ENCODE assay signal across 12 cellular contexts in the genomic region with DNA sequence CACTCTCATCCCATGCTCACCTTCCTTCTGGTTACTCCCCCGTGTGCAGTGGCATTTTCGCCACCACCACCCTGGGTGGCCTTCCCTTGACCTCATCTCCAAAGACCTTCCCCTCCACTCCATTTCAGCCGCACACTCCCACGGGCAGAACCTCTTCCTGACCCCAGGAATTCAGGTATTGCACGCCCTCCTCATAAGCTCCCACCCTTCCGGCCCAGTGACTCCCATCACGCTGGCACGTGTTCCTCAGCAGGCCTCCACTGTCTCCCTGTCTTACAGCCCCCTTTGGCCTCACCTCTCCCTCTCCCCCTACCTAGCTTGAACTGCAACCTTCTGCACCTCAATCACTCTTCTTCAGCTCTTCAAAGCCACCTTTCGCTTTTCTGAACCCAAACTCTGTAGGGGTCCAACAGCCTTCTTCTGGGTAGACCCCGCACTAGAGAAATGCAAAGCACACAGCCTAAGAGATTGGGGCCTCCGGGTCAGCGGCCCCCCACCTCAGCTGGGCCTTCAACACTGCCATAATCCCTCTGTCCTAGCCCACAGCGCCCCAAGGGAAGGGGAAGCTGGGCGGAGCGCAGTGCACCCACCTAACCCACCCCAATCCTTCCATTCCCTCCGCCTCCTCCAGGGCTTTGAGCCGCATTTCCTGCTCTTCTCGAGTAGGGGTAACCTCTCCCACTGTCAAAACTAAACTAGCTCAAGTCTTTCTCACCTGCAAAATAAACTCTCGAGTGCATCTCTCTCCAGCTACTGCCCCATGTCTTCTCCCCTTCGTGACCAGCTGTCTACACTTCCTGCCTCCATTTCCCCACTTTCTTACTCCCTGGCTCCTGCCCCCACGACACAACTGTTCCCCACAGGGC. TPM values are rescaled to one million over a fixed set of nuclear protein-coding genes. Genes with fewer than 3 reads are reported as not detected.
DNase-seq lines count a peak whose midpoint lies in the region; ATAC-seq, FAIRE-seq and TF ChIP-seq lines count a peak whose summit lies in the region.
"Had no signal": no experiment of that assay in that cellular context is flagged by ENCODE, and none has a peak within 500 bp of the region (broad histone marks: within the 10 kb centered on the region; RNA-seq: fewer than 3 reads in every experiment).

No MANE protein-coding gene starts in this region.

- H3K79me2 ChIP-seq in Karpas-422 (ENCODE audit: low read length) = peaks cover 41% of the 10 kb centered on the region
- H3K79me2 ChIP-seq in K562 (ENCODE audit: control insufficient read depth, insufficient read depth, low read length) = peaks cover 56% of the 10 kb centered on the region
- H3K79me2 ChIP-seq in osteoblast (ENCODE audit: insufficient read depth, low read length) = peaks cover 16% of the 10 kb centered on the region

- DNase-seq in NCI-H82 (lab: John Stamatoyannopoulos, UW) (peak; percentile 53), NCI-H82 treated with DMSO at 0.1 percent for 48 hours (lab: John Stamatoyannopoulos, UW; ENCODE audit: unreplicated experiment) (no peak), Karpas-422 (no peak), K562 (ENCODE audit: extremely low read depth in 1 of 4, low spot score in 3 of 4) (peak; percentile 30 to 52 (median 36)), osteoblast (ENCODE audit: insufficient read length, low spot score, missing footprints) (no peak), COLO668 (lab: John Stamatoyannopoulos, UW; ENCODE audit: unreplicated experiment) (no peak)
- DNase-seq: 8988T, NCI-H1694 had no signal

- intact Hi-C loops in K562 (cut with micrococcal nuclease) = no loop called here

- no peaks in the 10 kb centered on the region for H4K20me1 ChIP-seq in Karpas-422 (ENCODE audit: insufficient read depth, low read depth, low read length)
- 0 out of 2 replicates have a peak, but pooled peaks cover 8% of the 10 kb centered on the region for H4K20me1 ChIP-seq in K562 (replicated peaks; ENCODE audit: control insufficient read depth, insufficient read depth, low read length)
- H4K20me1 ChIP-seq in osteoblast (ENCODE audit: insufficient read depth, low read length) = no peaks in the 10 kb centered on the region

- H3K4me3 ChIP-seq in Karpas-422 (ENCODE audit: low read length) = peak overlapping the region; percentile 85
- peak overlapping the region; percentile 56 for H3K4me3 ChIP-seq in K562
- no peak overlapping the region for H3K4me3 ChIP-seq in osteoblast (ENCODE audit: insufficient read depth, low read length)

- peak overlapping the region; percentile 93 for H3K9ac ChIP-seq in Karpas-422 (ENCODE audit: low read length)
- H3K9ac ChIP-seq in K562 (ENCODE audit: insufficient read depth in 1 of 2, low read depth in 2 of 2, low read length in 2 of 2) = peak overlapping the region; percentile 78 to 99

- TF ChIP-seq EP300 in K562 (IDR thresholded peaks at IDR 0.05; ENCODE audit: low read length) = no peak

- no peaks in the 10 kb centered on the region for H3K9me2 ChIP-seq in Karpas-422 (replicated peaks; ENCODE audit: insufficient read depth, low read length)

- no peaks in the 10 kb centered on the region for H3K9me3 ChIP-seq in Karpas-422 (ENCODE audit: low read length)
- no peaks in the 10 kb centered on the region for H3K9me3 ChIP-seq in K562 (replicated peaks; ENCODE audit: control insufficient read depth, insufficient read depth, low read depth, low read length)
- H3K9me3 ChIP-seq in osteoblast (ENCODE audit: low read depth, low read length) = no peaks in the 10 kb centered on the region
- H3K9me3 ChIP-seq: SJSA1 had no signal

- CTCF ChIA-PET in K562 (lab: Yijun Ruan, JAX; ENCODE audit: low intra/inter-chr PET ratio) = no interaction called here

- H3K4me2 ChIP-seq in Karpas-422 (ENCODE audit: low read depth, low read length, poor library complexity, severe bottlenecking) (peak overlapping the region; percentile 92), K562 (ENCODE audit: insufficient read depth, low read length) (peak overlapping the region; percentile 93), osteoblast (ENCODE audit: insufficient read depth, low read length) (no peak overlapping the region)

- BruUV-seq in K562 (replicated peaks; lab: Mats Ljungman, UMichigan) = no TSS peak

- peaks cover 28% of the 10 kb centered on the region for H3K4me1 ChIP-seq in Karpas-422 (ENCODE audit: low read length)
- peaks cover 35 to 39% of the 10 kb centered on the region in 2 experiments for H3K4me1 ChIP-seq in K562 (replicated peaks in 1 of 2; ENCODE audit: control insufficient read depth in 2 of 2, insufficient read depth in 2 of 2, low read length in 2 of 2)
- H3K4me1 ChIP-seq in osteoblast (ENCODE audit: insufficient read depth, low read length) = peaks cover 23% of the 10 kb centered on the region

- ATAC-seq in K562 (peak; percentile 1; the same call in 1 of the 3 replicates), HG02981 (IDR thresholded peaks at IDR 0.05; ENCODE audit: unreplicated experiment) (no peak), HG03025 (IDR thresholded peaks at IDR 0.05; ENCODE audit: low FRiP score, unreplicated experiment) (no peak)

- no peak for TF ChIP-seq RAD21 in K562 (CRISPR knock-in tag; conservative IDR thresholded peaks at IDR 0.05 in 1 of 2, IDR thresholded peaks at IDR 0.05 in 1 of 2)

- TF ChIP-seq POLR2A in K562 (conservative IDR thresholded peaks at IDR 0.05) = 0 out of 2 replicates have a peak, but pooled peaks have one; percentile 1

- TF ChIP-seq CTCF in K562 (IDR thresholded peaks at IDR 0.05 in 2 of 3, conservative IDR thresholded peaks at IDR 0.05 in 1 of 3; ENCODE audit: insufficient read depth in 2 of 3, low read depth in 1 of 3, low read length in 3 of 3) (0 out of 6 replicates have a peak, but pooled peaks of 1 of the 3 experiments have one; percentile 12), osteoblast (IDR thresholded peaks at IDR 0.05; ENCODE audit: extremely low read depth, low read depth, low read length) (no peak)

- H3K27me3 ChIP-seq in Karpas-422 (ENCODE audit: low read length) = no peaks in the 10 kb centered on the region
- no peaks in the 10 kb centered on the region for H3K27me3 ChIP-seq in K562 (ENCODE audit: control insufficient read depth in 2 of 2, insufficient read depth in 2 of 2, low read length in 2 of 2)
- H3K27me3 ChIP-seq in osteoblast (ENCODE audit: insufficient read depth, low read length) = no peaks in the 10 kb centered on the region

- H2AFZ ChIP-seq in Karpas-422 (ENCODE audit: low read length) (peak overlapping the region; percentile 0; the same call in 1 of the 2 replicates), K562 (ENCODE audit: low read depth, low read length) (peak overlapping the region; percentile 82), osteoblast (ENCODE audit: low read length) (peak overlapping the region; percentile 96)

- H3K36me3 ChIP-seq in Karpas-422 (ENCODE audit: insufficient read depth, low read length) (peaks cover 3% of the 10 kb centered on the region; the same call in 1 of the 2 replicates), K562 (ENCODE audit: control insufficient read depth, insufficient read depth, low read length) (peaks cover 21% of the 10 kb centered on the region), osteoblast (ENCODE audit: insufficient read depth, low read length) (no peaks in the 10 kb centered on the region)

- no peak overlapping the region for H3K27ac ChIP-seq in Karpas-422 (ENCODE audit: low read length)
- peak overlapping the region; percentile 81 for H3K27ac ChIP-seq in K562 (ENCODE audit: extremely low read depth, low read depth, low read length)
- no peak overlapping the region for H3K27ac ChIP-seq in osteoblast (ENCODE audit: low read depth, low read length)
- H3K27ac ChIP-seq: SJSA1 had no signal

- in situ Hi-C loops in K562 (cut with MboI) = no loop called here

- H3K9me1 ChIP-seq in K562 (ENCODE audit: control insufficient read depth, insufficient read depth, low read length) = no peaks in the 10 kb centered on the region

- 36% methylated on average over 14 of the region's 21 CpGs for WGBS in K562 (ENCODE audit: insufficient coverage, low coverage, missing lambda C conversion rate)

- no peak for FAIRE-seq in K562 (lab: Jason Lieb, UNC)
- FAIRE-seq: endometrium had no signal

- POLR2A ChIA-PET in K562 (lab: Yijun Ruan, JAX) = interaction anchor here (0.6 to 4.9 kb wide), 7 partner anchors 11 to 742 kb away, joined by 3 to 62 read pairs (median 9); a partner anchor contains a TSS

RNA-seq across cellular contexts. Expression of a gene that starts 1.7 kb away (rescaled TPM):
- total RNA-seq in Karpas-422 (2014; rRNA removed; shearing (Covaris generic); ENCODE audit: low replicate concordance) = 38.9 and 74.3 TPM in 2 replicates
- total RNA-seq in K562 (2011; cell fraction: chromatin; rRNA removed; ENCODE audit: low replicate concordance) = 75.7 and 97.1 TPM in 2 replicates
- total RNA-seq in K562 (2011; cell fraction: nucleolus; rRNA removed) = 85.3 and 101 TPM in 2 replicates
- total RNA-seq in K562 (2011; cell fraction: nucleoplasm; rRNA removed) = 131 and 163 TPM in 2 replicates
- total RNA-seq in K562 (2014; rRNA removed) = 59.6 and 71.8 TPM in 2 replicates
- 83.1 and 87.7 TPM in 2 replicates for total RNA-seq in K562 (2014; rRNA removed; fragmentation: Illumina TruSeq; extraction: Trizol)
- 72.0 and 74.0 TPM in 2 replicates for total RNA-seq in K562 (2015; rRNA removed; fragmentation: Illumina TruSeq; extraction: Trizol)
- total RNA-seq in K562 (2021) = 65.3 and 67.5 TPM in 2 replicates
- polyA plus RNA-seq in K562 (2011; rRNA removed) = 88.3 and 117 TPM in 2 replicates
- 45.5 and 66.1 TPM in 2 replicates for polyA plus RNA-seq in K562 (2011; cell fraction: cytosol; rRNA removed)
- polyA plus RNA-seq in K562 (2011; cell fraction: nucleus; rRNA removed) = 24.8 and 32.2 TPM in 2 replicates
- polyA plus RNA-seq in K562 (2012) = 40.4 and 49.6 TPM in 2 replicates
- polyA plus RNA-seq in K562 (2014; fragmentation: Illumina TruSeq; extraction: Trizol) = 89.6 and 121 TPM in 2 replicates
- 10 to 100 TPM; 76.0 to 95.3 TPM for polyA plus RNA-seq in K562 (2014; fragmentation: Nextera tagmentation; extraction: Ambion mirVana)
- 34.6 and 44.9 TPM in 2 replicates for polyA plus RNA-seq in K562 (2014; rRNA removed)
- polyA minus RNA-seq in K562 (2011; rRNA and poly(A)+ RNA removed) = 66.9 and 80.3 TPM in 2 replicates
- polyA minus RNA-seq in K562 (2011; cell fraction: cytosol; rRNA and poly(A)+ RNA removed) = 31.5 and 44.4 TPM in 2 replicates
- polyA minus RNA-seq in K562 (2011; cell fraction: nucleus; rRNA and poly(A)+ RNA removed) = 12.5 and 15.9 TPM in 2 replicates
- total RNA-seq in osteoblast = 20.6 TPM in 2 replicates

RNA-seq across cellular contexts. Expression of a gene that starts 17.9 kb away (rescaled TPM):
- total RNA-seq in Karpas-422 (2014; rRNA removed; shearing (Covaris generic); ENCODE audit: low replicate concordance) = 44.5 and 56.6 TPM in 2 replicates
- total RNA-seq in K562 (2011; cell fraction: chromatin; rRNA removed; ENCODE audit: low replicate concordance) = 58.5 and 63.2 TPM in 2 replicates
- total RNA-seq in K562 (2011; cell fraction: nucleolus; rRNA removed) = 42.5 and 42.8 TPM in 2 replicates
- 44.1 and 49.8 TPM in 2 replicates for total RNA-seq in K562 (2011; cell fraction: nucleoplasm; rRNA removed)
- total RNA-seq in K562 (2014; rRNA removed) = 25.1 and 25.5 TPM in 2 replicates
- 20.9 and 26.8 TPM in 2 replicates for total RNA-seq in K562 (2014; rRNA removed; fragmentation: Illumina TruSeq; extraction: Trizol)
- 14.3 and 14.6 TPM in 2 replicates for total RNA-seq in K562 (2015; rRNA removed; fragmentation: Illumina TruSeq; extraction: Trizol)
- 20.1 and 25.2 TPM in 2 replicates for total RNA-seq in K562 (2021)
- polyA plus RNA-seq in K562 (2011; rRNA removed) = 35.8 and 38.6 TPM in 2 replicates
- 15.7 and 17.9 TPM in 2 replicates for polyA plus RNA-seq in K562 (2011; cell fraction: cytosol; rRNA removed)
- polyA plus RNA-seq in K562 (2011; cell fraction: nucleus; rRNA removed) = 54.6 and 62.4 TPM in 2 replicates
- 20.5 and 42.0 TPM in 2 replicates for polyA plus RNA-seq in K562 (2012)
- 19.0 and 19.4 TPM in 2 replicates for polyA plus RNA-seq in K562 (2014; fragmentation: Illumina TruSeq; extraction: Trizol)
- polyA plus RNA-seq in K562 (2014; fragmentation: Nextera tagmentation; extraction: Ambion mirVana) = 10 to 100 TPM; 11.2 to 17.7 TPM
- polyA plus RNA-seq in K562 (2014; rRNA removed) = 37.6 and 45.4 TPM in 2 replicates
- 9.2 and 9.9 TPM in 2 replicates for polyA minus RNA-seq in K562 (2011; rRNA and poly(A)+ RNA removed)
- 4.6 and 7.2 TPM in 2 replicates for polyA minus RNA-seq in K562 (2011; cell fraction: cytosol; rRNA and poly(A)+ RNA removed)
- 10.8 and 16.7 TPM in 2 replicates for polyA minus RNA-seq in K562 (2011; cell fraction: nucleus; rRNA and poly(A)+ RNA removed)
- 59.4 and 59.8 TPM in 2 replicates for total RNA-seq in osteoblast

RNA-seq across cellular contexts. Expression of a gene that starts 18.2 kb away (rescaled TPM):
- total RNA-seq in Karpas-422 (2014; rRNA removed; shearing (Covaris generic); ENCODE audit: low replicate concordance) = 8.5 and 16.6 TPM in 2 replicates
- total RNA-seq in K562 (2011; cell fraction: chromatin; rRNA removed; ENCODE audit: low replicate concordance) = 14.5 and 38.2 TPM in 2 replicates
- 22.8 and 26.7 TPM in 2 replicates for total RNA-seq in K562 (2011; cell fraction: nucleolus; rRNA removed)
- total RNA-seq in K562 (2011; cell fraction: nucleoplasm; rRNA removed) = 22.7 and 28.9 TPM in 2 replicates
- total RNA-seq in K562 (2014; rRNA removed) = 9.0 and 15.1 TPM in 2 replicates
- total RNA-seq in K562 (2014; rRNA removed; fragmentation: Illumina TruSeq; extraction: Trizol) = 6.3 and 8.2 TPM in 2 replicates
- 7.7 and 8.0 TPM in 2 replicates for total RNA-seq in K562 (2015; rRNA removed; fragmentation: Illumina TruSeq; extraction: Trizol)
- 18.9 and 20.1 TPM in 2 replicates for total RNA-seq in K562 (2021)
- 13.7 and 18.8 TPM in 2 replicates for polyA plus RNA-seq in K562 (2011; rRNA removed)
- 10.8 and 23.2 TPM in 2 replicates for polyA plus RNA-seq in K562 (2011; cell fraction: cytosol; rRNA removed)
- polyA plus RNA-seq in K562 (2011; cell fraction: nucleus; rRNA removed) = 40.2 and 69.4 TPM in 2 replicates
- polyA plus RNA-seq in K562 (2012) = 11.5 and 17.0 TPM in 2 replicates
- 15.2 and 15.4 TPM in 2 replicates for polyA plus RNA-seq in K562 (2014; fragmentation: Illumina TruSeq; extraction: Trizol)
- 1 to 10 TPM; 2.1 to 2.9 TPM for polyA plus RNA-seq in K562 (2014; fragmentation: Nextera tagmentation; extraction: Ambion mirVana)
- 8.1 and 15.4 TPM in 2 replicates for polyA plus RNA-seq in K562 (2014; rRNA removed)
- polyA minus RNA-seq in K562 (2011; rRNA and poly(A)+ RNA removed) = 7.3 and 16.7 TPM in 2 replicates
- 21.0 and 35.8 TPM in 2 replicates for polyA minus RNA-seq in K562 (2011; cell fraction: cytosol; rRNA and poly(A)+ RNA removed)
- polyA minus RNA-seq in K562 (2011; cell fraction: nucleus; rRNA and poly(A)+ RNA removed) = 12.4 and 16.7 TPM in 2 replicates
- total RNA-seq in osteoblast = 31.8 and 33.3 TPM in 2 replicates

RNA-seq across cellular contexts. Expression of a gene that starts 40.0 kb away (rescaled TPM):
- total RNA-seq in Karpas-422 (2014; rRNA removed; shearing (Covaris generic); ENCODE audit: low replicate concordance) = 71.1 and 98.3 TPM in 2 replicates
- total RNA-seq in K562 (2011; cell fraction: chromatin; rRNA removed; ENCODE audit: low replicate concordance) = 13.2 and 36.1 TPM in 2 replicates
- total RNA-seq in K562 (2011; cell fraction: nucleolus; rRNA removed) = 33.4 and 34.0 TPM in 2 replicates
- 27.2 and 30.3 TPM in 2 replicates for total RNA-seq in K562 (2011; cell fraction: nucleoplasm; rRNA removed)
- 121 and 122 TPM in 2 replicates for total RNA-seq in K562 (2014; rRNA removed)
- 59.5 and 62.7 TPM in 2 replicates for total RNA-seq in K562 (2014; rRNA removed; fragmentation: Illumina TruSeq; extraction: Trizol)
- 70.6 and 71.4 TPM in 2 replicates for total RNA-seq in K562 (2015; rRNA removed; fragmentation: Illumina TruSeq; extraction: Trizol)
- total RNA-seq in K562 (2021) = 106 and 108 TPM in 2 replicates
- 64.6 and 105 TPM in 2 replicates for polyA plus RNA-seq in K562 (2011; rRNA removed)
- 64.6 and 142 TPM in 2 replicates for polyA plus RNA-seq in K562 (2011; cell fraction: cytosol; rRNA removed)
- polyA plus RNA-seq in K562 (2011; cell fraction: nucleus; rRNA removed) = 48.3 and 71.0 TPM in 2 replicates
- polyA plus RNA-seq in K562 (2012) = 89.9 and 120 TPM in 2 replicates
- 127 and 137 TPM in 2 replicates for polyA plus RNA-seq in K562 (2014; fragmentation: Illumina TruSeq; extraction: Trizol)
- polyA plus RNA-seq in K562 (2014; fragmentation: Nextera tagmentation; extraction: Ambion mirVana) = 10 to 100 TPM; 22.0 to 25.1 TPM
- 104 and 109 TPM in 2 replicates for polyA plus RNA-seq in K562 (2014; rRNA removed)
- polyA minus RNA-seq in K562 (2011; rRNA and poly(A)+ RNA removed) = 31.5 and 60.7 TPM in 2 replicates
- 27.9 and 61.6 TPM in 2 replicates for polyA minus RNA-seq in K562 (2011; cell fraction: cytosol; rRNA and poly(A)+ RNA removed)
- 14.4 and 16.8 TPM in 2 replicates for polyA minus RNA-seq in K562 (2011; cell fraction: nucleus; rRNA and poly(A)+ RNA removed)
- total RNA-seq in osteoblast = 82.9 and 84.6 TPM in 2 replicates

RNA-seq across cellular contexts. Expression of a gene that starts 47.7 kb away (rescaled TPM):
- total RNA-seq in Karpas-422 (2014; rRNA removed; shearing (Covaris generic); ENCODE audit: low replicate concordance) = not detected in 2 replicates
- total RNA-seq in K562 (2011; cell fraction: chromatin; rRNA removed; ENCODE audit: low replicate concordance) = not detected in 2 replicates
- total RNA-seq in K562 (2011; cell fraction: nucleolus; rRNA removed) = not detected in 2 replicates
- not detected in 2 replicates for total RNA-seq in K562 (2011; cell fraction: nucleoplasm; rRNA removed)
- total RNA-seq in K562 (2014; rRNA removed) (not detected in 2 replicates), K562 (2014; rRNA removed; fragmentation: Illumina TruSeq; extraction: Trizol) (not detected in 2 replicates), K562 (2015; rRNA removed; fragmentation: Illumina TruSeq; extraction: Trizol) (not detected in 2 replicates), K562 (2021) (not detected in 2 replicates), osteoblast (not detected in 2 replicates)
- polyA plus RNA-seq in K562 (2011; rRNA removed) (not detected in 2 replicates), K562 (2014; fragmentation: Illumina TruSeq; extraction: Trizol) (not detected in 2 replicates), K562 (2014; fragmentation: Nextera tagmentation; extraction: Ambion mirVana) (not detected), K562 (2014; rRNA removed) (not detected in 2 replicates)
- polyA plus RNA-seq in K562 (2011; cell fraction: cytosol; rRNA removed) = not detected in 2 replicates
- polyA plus RNA-seq in K562 (2011; cell fraction: nucleus; rRNA removed) = not detected in 2 replicates
- not detected in 2 replicates for polyA plus RNA-seq in K562 (2012)
- not detected in 2 replicates for polyA minus RNA-seq in K562 (2011; rRNA and poly(A)+ RNA removed)
- not detected in 2 replicates for polyA minus RNA-seq in K562 (2011; cell fraction: cytosol; rRNA and poly(A)+ RNA removed)
- not detected in 2 replicates for polyA minus RNA-seq in K562 (2011; cell fraction: nucleus; rRNA and poly(A)+ RNA removed)
- total RNA-seq: SJSA1 had no signal

Comparison
In these comparisons a context has a peak if more than half of its experiments do, and no peak if none do; other contexts are left out.
1. DNase-seq: peak in NCI-H82 (single experiment) and K562 (4 of 4); none in NCI-H82 treated with DMSO at 0.1 percent for 48 hours (single experiment), Karpas-422 (single experiment), osteoblast (single experiment) and COLO668 (single experiment).
2. H2AFZ ChIP-seq: peak in every context shown above with its lines; median percentile 96 in osteoblast; 82 in K562; 0 in Karpas-422.